Comparison of ENCODE assay signal across 24 cellular contexts in the genomic region with DNA sequence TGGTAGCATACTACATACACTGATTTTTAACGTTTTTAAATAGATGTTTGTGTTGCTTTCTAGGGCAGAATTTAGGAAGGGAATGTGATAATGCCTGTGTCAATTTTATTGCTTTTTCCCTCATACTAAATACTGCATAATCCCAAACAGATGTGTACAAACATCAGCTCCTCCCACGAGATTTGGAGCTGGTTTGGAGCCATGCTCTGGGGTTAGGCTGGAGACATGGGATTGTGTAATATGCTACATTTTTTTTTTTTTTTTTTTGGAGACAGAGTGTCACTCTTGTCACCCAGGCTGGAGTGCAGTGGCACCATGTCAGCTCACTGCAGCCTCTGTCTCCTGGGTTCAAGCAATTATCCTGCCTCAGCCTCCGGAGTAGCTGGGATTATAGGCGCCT.
DNase-seq lines count a peak whose midpoint lies in the region; ATAC-seq and TF ChIP-seq lines count a peak whose summit lies in the region.
"Had no signal": no experiment of that assay in that cellular context is flagged by ENCODE, and none has a peak within 500 bp of the region (broad histone marks: within the 10 kb centered on the region; RNA-seq: fewer than 3 reads in every experiment).

No MANE protein-coding gene starts in this region.

- H4K20me1 ChIP-seq in Karpas-422 (ENCODE audit: insufficient read depth, low read depth, low read length), result no peaks in the 10 kb centered on the region

- peak; percentile 19 to 68 for ATAC-seq in left cardiac atrium
- ATAC-seq: upper lobe of right lung had no signal

- in situ Hi-C loops in GM13976 (cut with MboI; ENCODE audit: low sequenced_read_pairs, unreplicated experiment), result no loop called here

- 69 to 74% methylated on average over 4 of the region's 4 CpGs for whole genome bisulfite sequencing in testis, 2 donors

- H3K9me2 ChIP-seq in Karpas-422 (replicated peaks; ENCODE audit: insufficient read depth, low read length), result no peaks in the 10 kb centered on the region

- H3K27ac ChIP-seq in testis, result no peak overlapping the region
- H3K27ac ChIP-seq in Karpas-422 (ENCODE audit: low read length), result no peak overlapping the region
- H3K27ac ChIP-seq: dorsolateral prefrontal cortex, SK-N-MC, stomach, upper lobe of right lung had no signal

- no peak overlapping the region for H2AFZ ChIP-seq in Karpas-422 (ENCODE audit: low read length)

- H3K4me1 ChIP-seq in adipocyte (ENCODE audit: control insufficient read depth, insufficient read depth, low read length) (peaks cover 30% of the 10 kb centered on the region), testis (no peaks in the 10 kb centered on the region), Karpas-422 (ENCODE audit: low read length) (no peaks in the 10 kb centered on the region)
- H3K4me1 ChIP-seq: stomach, upper lobe of right lung had no signal

- H3K9me3 ChIP-seq in adipocyte (ENCODE audit: control insufficient read depth, low read length) (peaks cover 3% of the 10 kb centered on the region), testis (no peaks in the 10 kb centered on the region), Karpas-422 (ENCODE audit: low read length) (no peaks in the 10 kb centered on the region)
- H3K9me3 ChIP-seq: stomach, upper lobe of right lung had no signal

- H3K4me2 ChIP-seq in Karpas-422 (ENCODE audit: low read depth, low read length, poor library complexity, severe bottlenecking), result no peak overlapping the region

- H3K9ac ChIP-seq in adipocyte (ENCODE audit: low read length), result no peak overlapping the region
- no peak overlapping the region for H3K9ac ChIP-seq in Karpas-422 (ENCODE audit: low read length)

- DNase-seq in AG20443 (ENCODE audit: low spot score), result peak; percentile 67
- peak; percentile 60 for DNase-seq in adipocyte (ENCODE audit: low read depth)
- peak; percentile 33 for DNase-seq in left cardiac atrium
- peak; percentile 55 for DNase-seq in testis
- DNase-seq in T-helper 2 cell, result no peak
- no peak for DNase-seq in GM13976 (ENCODE audit: low spot score)
- DNase-seq in Karpas-422, result no peak
- DNase-seq in activated CD4-positive, CD25-positive, alpha-beta regulatory T cell treated with anti-CD3 and anti-CD28 coated beads, Interleukin-2, amount 50 U/mL, for 72 hours, result no peak
- DNase-seq: activated CD4-positive, alpha-beta memory T cell treated with anti-CD3 and anti-CD28 coated beads for 36 hours; activated CD4-positive, CD25-positive, alpha-beta regulatory T cell; activated effector memory CD4-positive, alpha-beta T cell treated with Interleukin-2 at 50 U/mL for 16 hours; activated naive CD8-positive, alpha-beta T cell treated with anti-CD3 and anti-CD28 coated beads for 36 hours; dorsolateral prefrontal cortex; EL; HCEC 1CT; kidney; NCI-H1092 treated with DMSO at 0.1 percent for 48 hours; NCI-H2029; NCI-H226; NCI-H748 treated with DMSO at 0.1 percent for 48 hours; stimulated activated CD8-positive, alpha-beta memory T cell treated with anti-CD3 and anti-CD28 coated beads, Interleukin-4, amount 100 ng/mL, for 48 hours; stomach; upper lobe of right lung had no signal

- intact Hi-C loops in left cardiac atrium (cut with DNase I), result no loop called here
- intact Hi-C loops in testis (cut with DNase I; ENCODE audit: low total_unique reads), result no loop called here

- TF ChIP-seq CTCF in testis (IDR thresholded peaks at IDR 0.05) (no peak), GM13976 (IDR thresholded peaks at IDR 0.05; ENCODE audit: borderline replicate concordance, control extremely low read depth, extremely low read depth, insufficient read depth, missing control alignments) (no peak)

- peak overlapping the region; percentile 33 for H3K4me3 ChIP-seq in adipocyte (ENCODE audit: low read length)
- no peak overlapping the region for H3K4me3 ChIP-seq in testis
- no peak overlapping the region for H3K4me3 ChIP-seq in Karpas-422 (ENCODE audit: low read length)
- H3K4me3 ChIP-seq: dorsolateral prefrontal cortex, SK-N-MC, stomach, upper lobe of right lung had no signal

- TF ChIP-seq POLR2A in testis (IDR thresholded peaks at IDR 0.05), result no peak

- peaks cover 3% of the 10 kb centered on the region for H3K27me3 ChIP-seq in adipocyte (replicated peaks; ENCODE audit: control insufficient read depth, insufficient read depth, low read length)
- H3K27me3 ChIP-seq in testis, result no peaks in the 10 kb centered on the region
- H3K27me3 ChIP-seq in Karpas-422 (ENCODE audit: low read length), result no peaks in the 10 kb centered on the region
- H3K27me3 ChIP-seq: dorsolateral prefrontal cortex, stomach, upper lobe of right lung had no signal

- H3K36me3 ChIP-seq in adipocyte (ENCODE audit: control insufficient read depth, insufficient read depth, low read length, severe bottlenecking) (no peaks in the 10 kb centered on the region), testis (ENCODE audit: low read depth, missing control alignments) (no peaks in the 10 kb centered on the region), Karpas-422 (ENCODE audit: insufficient read depth, low read length) (no peaks in the 10 kb centered on the region)
- H3K36me3 ChIP-seq: stomach, upper lobe of right lung had no signal

- H3K79me2 ChIP-seq in Karpas-422 (ENCODE audit: low read length), result no peaks in the 10 kb centered on the region

Comparison
In these comparisons a context has a peak if more than half of its experiments do, and no peak if none do; other contexts are left out.
1. DNase-seq: peak in AG20443 (single experiment), adipocyte (single experiment), left cardiac atrium (single experiment) and testis (single experiment); none in T-helper 2 cell (0 of 5), GM13976 (single experiment), Karpas-422 (single experiment) and activated CD4-positive, CD25-positive, alpha-beta regulatory T cell treated with anti-CD3 and anti-CD28 coated beads, Interleukin-2, amount 50 U/mL, for 72 hours (single experiment).